ENCODE assay signal across 1 cellular context in the genomic region with DNA sequence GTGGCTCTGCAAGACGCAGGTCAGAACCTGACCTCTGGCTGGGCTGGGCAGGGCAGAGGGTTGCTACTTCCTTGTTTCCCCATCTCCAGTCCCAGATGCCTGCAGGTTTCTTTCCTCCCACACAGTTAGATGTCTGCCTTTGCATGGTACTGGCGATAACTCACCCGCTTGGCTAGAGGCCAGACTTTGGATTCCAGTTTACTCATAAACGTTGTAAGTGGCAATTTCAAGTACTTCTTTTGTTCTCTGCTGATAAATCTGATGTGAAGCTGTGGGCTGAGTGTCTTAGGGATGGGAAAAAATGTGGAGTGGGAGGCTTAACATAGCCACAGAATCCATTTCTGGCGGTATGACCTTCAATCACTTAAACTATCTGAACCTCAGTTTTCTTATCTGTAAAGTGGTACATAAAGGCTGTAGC.
TF ChIP-seq lines count a peak whose summit lies in the region.

No MANE protein-coding gene starts in this region.

TF ChIP-seq in K562, 482 proteins besides CTCF, POLR2A, EP300 and RAD21 (continued from another document and continues in another):
- TF ChIP-seq ZNF280B (CRISPR knock-in tag; IDR thresholded peaks at IDR 0.05) (no peak), FOXJ2 (tag; IDR thresholded peaks at IDR 0.05) (no peak), TEAD1 (CRISPR knock-in tag; IDR thresholded peaks at IDR 0.05) (0 out of 4 replicates have a peak, but pooled peaks of 1 of the 2 experiments have one; percentile 33), ARID2 (IDR thresholded peaks at IDR 0.05) (no peak), PML (IDR thresholded peaks at IDR 0.05; ENCODE audit: low read length) (peak; percentile 89), STAT5A (IDR thresholded peaks at IDR 0.05; ENCODE audit: borderline replicate concordance, low read length) (peak; percentile 75), SIX5 (IDR thresholded peaks at IDR 0.05; ENCODE audit: borderline replicate concordance in 1 of 2, insufficient read depth in 1 of 2, low read depth in 1 of 2, low read length in 2 of 2) (no peak), MAZ (CRISPR knock-in tag; conservative IDR thresholded peaks at IDR 0.05 in 1 of 2, IDR thresholded peaks at IDR 0.05 in 1 of 2) (no peak), DACH1 (IDR thresholded peaks at IDR 0.05; ENCODE audit: partially characterized antibody) (no peak), COPS2 (conservative IDR thresholded peaks at IDR 0.05) (no peak), SUPT5H (IDR thresholded peaks at IDR 0.05) (no peak), SAFB2 (IDR thresholded peaks at IDR 0.05; ENCODE audit: borderline replicate concordance, low read depth, low read length, severe bottlenecking) (no peak), BRF1 (IDR thresholded peaks at IDR 0.05; ENCODE audit: borderline replicate concordance, extremely low read depth, insufficient read length) (no peak), THAP12 (CRISPR knock-in tag; IDR thresholded peaks at IDR 0.05) (no peak), EP400 (IDR thresholded peaks at IDR 0.05) (no peak), SIN3A (IDR thresholded peaks at IDR 0.05; ENCODE audit: borderline replicate concordance in 2 of 2, control insufficient read depth in 1 of 2, low read depth in 2 of 2, low read length in 2 of 2) (no peak), TBL1XR1 (IDR thresholded peaks at IDR 0.05; ENCODE audit: low read length in 2 of 2) (peak in 1 of 2 experiments; percentile 68; a peak in 1 of 4 replicates), ADNP (tag; IDR thresholded peaks at IDR 0.05) (no peak), ELF1 (tag; IDR thresholded peaks at IDR 0.05) (peak; percentile 72), ZNF766 (CRISPR knock-in tag; conservative IDR thresholded peaks at IDR 0.05) (peak; percentile 71), ZNF121 (CRISPR knock-in tag; conservative IDR thresholded peaks at IDR 0.05) (no peak), ZNF561 (CRISPR knock-in tag; conservative IDR thresholded peaks at IDR 0.05) (no peak), MECOM (CRISPR knock-in tag; IDR thresholded peaks at IDR 0.05) (no peak), ZNF518B (CRISPR knock-in tag; IDR thresholded peaks at IDR 0.05) (no peak), MYBL2 (IDR thresholded peaks at IDR 0.05; ENCODE audit: low read depth) (no peak), MYBL2 (CRISPR knock-in tag; IDR thresholded peaks at IDR 0.05; ENCODE audit: borderline replicate concordance) (no peak), RBM25 (IDR thresholded peaks at IDR 0.05; ENCODE audit: low read depth, low read length, severe bottlenecking) (peak; percentile 58), PHB2 (IDR thresholded peaks at IDR 0.05; ENCODE audit: low read depth) (peak; percentile 67; the same call in 1 of the 2 replicates), MIER1 (IDR thresholded peaks at IDR 0.05; ENCODE audit: low read depth) (no peak), JUN (IDR thresholded peaks at IDR 0.05; ENCODE audit: borderline replicate concordance, low read depth, low read length) (no peak), JUN (CRISPR knock-in tag; IDR thresholded peaks at IDR 0.05; ENCODE audit: borderline replicate concordance) (no peak), RCOR1 (IDR thresholded peaks at IDR 0.05; ENCODE audit: borderline replicate concordance in 1 of 2, low read depth in 2 of 2, low read length in 2 of 2) (peak; percentile 69 to 92; a peak in 3 of 4 replicates), BRF2 (IDR thresholded peaks at IDR 0.05; ENCODE audit: borderline replicate concordance, insufficient read depth, insufficient read length) (no peak), TCF7 (IDR thresholded peaks at IDR 0.05; ENCODE audit: borderline replicate concordance) (no peak), CBX1 (IDR thresholded peaks at IDR 0.05; ENCODE audit: low read depth) (no peak), NR2F6 (CRISPR knock-in tag; IDR thresholded peaks at IDR 0.05) (no peak), ZNF395 (CRISPR knock-in tag; IDR thresholded peaks at IDR 0.05) (no peak; the same call in 1 of the 2 replicates)
- TF ChIP-seq, protein P1, sequence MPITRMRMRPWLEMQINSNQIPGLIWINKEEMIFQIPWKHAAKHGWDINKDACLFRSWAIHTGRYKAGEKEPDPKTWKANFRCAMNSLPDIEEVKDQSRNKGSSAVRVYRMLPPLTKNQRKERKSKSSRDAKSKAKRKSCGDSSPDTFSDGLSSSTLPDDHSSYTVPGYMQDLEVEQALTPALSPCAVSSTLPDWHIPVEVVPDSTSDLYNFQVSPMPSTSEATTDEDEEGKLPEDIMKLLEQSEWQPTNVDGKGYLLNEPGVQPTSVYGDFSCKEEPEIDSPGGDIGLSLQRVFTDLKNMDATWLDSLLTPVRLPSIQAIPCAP (CRISPR knock-in tag; IDR thresholded peaks at IDR 0.05; ENCODE audit: borderline replicate concordance), result no peak
- TF ChIP-seq, protein P2, sequence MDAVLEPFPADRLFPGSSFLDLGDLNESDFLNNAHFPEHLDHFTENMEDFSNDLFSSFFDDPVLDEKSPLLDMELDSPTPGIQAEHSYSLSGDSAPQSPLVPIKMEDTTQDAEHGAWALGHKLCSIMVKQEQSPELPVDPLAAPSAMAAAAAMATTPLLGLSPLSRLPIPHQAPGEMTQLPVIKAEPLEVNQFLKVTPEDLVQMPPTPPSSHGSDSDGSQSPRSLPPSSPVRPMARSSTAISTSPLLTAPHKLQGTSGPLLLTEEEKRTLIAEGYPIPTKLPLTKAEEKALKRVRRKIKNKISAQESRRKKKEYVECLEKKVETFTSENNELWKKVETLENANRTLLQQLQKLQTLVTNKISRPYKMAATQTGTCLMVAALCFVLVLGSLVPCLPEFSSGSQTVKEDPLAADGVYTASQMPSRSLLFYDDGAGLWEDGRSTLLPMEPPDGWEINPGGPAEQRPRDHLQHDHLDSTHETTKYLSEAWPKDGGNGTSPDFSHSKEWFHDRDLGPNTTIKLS (IDR thresholded peaks at IDR 0.05; ENCODE audit: borderline replicate concordance, low read depth), result no peak
- TF ChIP-seq, protein P3, sequence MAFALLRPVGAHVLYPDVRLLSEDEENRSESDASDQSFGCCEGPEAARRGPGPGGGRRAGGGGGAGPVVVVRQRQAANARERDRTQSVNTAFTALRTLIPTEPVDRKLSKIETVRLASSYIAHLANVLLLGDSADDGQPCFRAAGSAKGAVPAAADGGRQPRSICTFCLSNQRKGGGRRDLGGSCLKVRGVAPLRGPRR (CRISPR knock-in tag; IDR thresholded peaks at IDR 0.05), result no peak
- TF ChIP-seq, protein P4, sequence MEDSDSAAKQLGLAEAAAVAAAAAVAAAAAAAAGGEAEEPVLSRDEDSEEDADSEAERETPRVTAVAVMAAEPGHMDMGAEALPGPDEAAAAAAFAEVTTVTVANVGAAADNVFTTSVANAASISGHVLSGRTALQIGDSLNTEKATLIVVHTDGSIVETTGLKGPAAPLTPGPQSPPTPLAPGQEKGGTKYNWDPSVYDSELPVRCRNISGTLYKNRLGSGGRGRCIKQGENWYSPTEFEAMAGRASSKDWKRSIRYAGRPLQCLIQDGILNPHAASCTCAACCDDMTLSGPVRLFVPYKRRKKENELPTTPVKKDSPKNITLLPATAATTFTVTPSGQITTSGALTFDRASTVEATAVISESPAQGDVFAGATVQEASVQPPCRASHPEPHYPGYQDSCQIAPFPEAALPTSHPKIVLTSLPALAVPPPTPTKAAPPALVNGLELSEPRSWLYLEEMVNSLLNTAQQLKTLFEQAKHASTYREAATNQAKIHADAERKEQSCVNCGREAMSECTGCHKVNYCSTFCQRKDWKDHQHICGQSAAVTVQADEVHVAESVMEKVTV (CRISPR knock-in tag; IDR thresholded peaks at IDR 0.05), result no peak
- TF ChIP-seq, protein P5, sequence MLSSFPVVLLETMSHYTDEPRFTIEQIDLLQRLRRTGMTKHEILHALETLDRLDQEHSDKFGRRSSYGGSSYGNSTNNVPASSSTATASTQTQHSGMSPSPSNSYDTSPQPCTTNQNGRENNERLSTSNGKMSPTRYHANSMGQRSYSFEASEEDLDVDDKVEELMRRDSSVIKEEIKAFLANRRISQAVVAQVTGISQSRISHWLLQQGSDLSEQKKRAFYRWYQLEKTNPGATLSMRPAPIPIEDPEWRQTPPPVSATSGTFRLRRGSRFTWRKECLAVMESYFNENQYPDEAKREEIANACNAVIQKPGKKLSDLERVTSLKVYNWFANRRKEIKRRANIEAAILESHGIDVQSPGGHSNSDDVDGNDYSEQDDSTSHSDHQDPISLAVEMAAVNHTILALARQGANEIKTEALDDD (IDR thresholded peaks at IDR 0.05), result peak; percentile 55; the same call in 1 of the 2 replicates
